Comparison of ENCODE assay signal across 1 cellular context in genomic region chr4:130563891-130564418, GRCh38.
TF ChIP-seq lines count a peak whose summit lies in the region.

No MANE protein-coding gene starts in this region.

TF ChIP-seq in GM23338, 12 proteins besides CTCF, POLR2A, EP300 and RAD21 (continued from another document):
- TF ChIP-seq, protein P1, sequence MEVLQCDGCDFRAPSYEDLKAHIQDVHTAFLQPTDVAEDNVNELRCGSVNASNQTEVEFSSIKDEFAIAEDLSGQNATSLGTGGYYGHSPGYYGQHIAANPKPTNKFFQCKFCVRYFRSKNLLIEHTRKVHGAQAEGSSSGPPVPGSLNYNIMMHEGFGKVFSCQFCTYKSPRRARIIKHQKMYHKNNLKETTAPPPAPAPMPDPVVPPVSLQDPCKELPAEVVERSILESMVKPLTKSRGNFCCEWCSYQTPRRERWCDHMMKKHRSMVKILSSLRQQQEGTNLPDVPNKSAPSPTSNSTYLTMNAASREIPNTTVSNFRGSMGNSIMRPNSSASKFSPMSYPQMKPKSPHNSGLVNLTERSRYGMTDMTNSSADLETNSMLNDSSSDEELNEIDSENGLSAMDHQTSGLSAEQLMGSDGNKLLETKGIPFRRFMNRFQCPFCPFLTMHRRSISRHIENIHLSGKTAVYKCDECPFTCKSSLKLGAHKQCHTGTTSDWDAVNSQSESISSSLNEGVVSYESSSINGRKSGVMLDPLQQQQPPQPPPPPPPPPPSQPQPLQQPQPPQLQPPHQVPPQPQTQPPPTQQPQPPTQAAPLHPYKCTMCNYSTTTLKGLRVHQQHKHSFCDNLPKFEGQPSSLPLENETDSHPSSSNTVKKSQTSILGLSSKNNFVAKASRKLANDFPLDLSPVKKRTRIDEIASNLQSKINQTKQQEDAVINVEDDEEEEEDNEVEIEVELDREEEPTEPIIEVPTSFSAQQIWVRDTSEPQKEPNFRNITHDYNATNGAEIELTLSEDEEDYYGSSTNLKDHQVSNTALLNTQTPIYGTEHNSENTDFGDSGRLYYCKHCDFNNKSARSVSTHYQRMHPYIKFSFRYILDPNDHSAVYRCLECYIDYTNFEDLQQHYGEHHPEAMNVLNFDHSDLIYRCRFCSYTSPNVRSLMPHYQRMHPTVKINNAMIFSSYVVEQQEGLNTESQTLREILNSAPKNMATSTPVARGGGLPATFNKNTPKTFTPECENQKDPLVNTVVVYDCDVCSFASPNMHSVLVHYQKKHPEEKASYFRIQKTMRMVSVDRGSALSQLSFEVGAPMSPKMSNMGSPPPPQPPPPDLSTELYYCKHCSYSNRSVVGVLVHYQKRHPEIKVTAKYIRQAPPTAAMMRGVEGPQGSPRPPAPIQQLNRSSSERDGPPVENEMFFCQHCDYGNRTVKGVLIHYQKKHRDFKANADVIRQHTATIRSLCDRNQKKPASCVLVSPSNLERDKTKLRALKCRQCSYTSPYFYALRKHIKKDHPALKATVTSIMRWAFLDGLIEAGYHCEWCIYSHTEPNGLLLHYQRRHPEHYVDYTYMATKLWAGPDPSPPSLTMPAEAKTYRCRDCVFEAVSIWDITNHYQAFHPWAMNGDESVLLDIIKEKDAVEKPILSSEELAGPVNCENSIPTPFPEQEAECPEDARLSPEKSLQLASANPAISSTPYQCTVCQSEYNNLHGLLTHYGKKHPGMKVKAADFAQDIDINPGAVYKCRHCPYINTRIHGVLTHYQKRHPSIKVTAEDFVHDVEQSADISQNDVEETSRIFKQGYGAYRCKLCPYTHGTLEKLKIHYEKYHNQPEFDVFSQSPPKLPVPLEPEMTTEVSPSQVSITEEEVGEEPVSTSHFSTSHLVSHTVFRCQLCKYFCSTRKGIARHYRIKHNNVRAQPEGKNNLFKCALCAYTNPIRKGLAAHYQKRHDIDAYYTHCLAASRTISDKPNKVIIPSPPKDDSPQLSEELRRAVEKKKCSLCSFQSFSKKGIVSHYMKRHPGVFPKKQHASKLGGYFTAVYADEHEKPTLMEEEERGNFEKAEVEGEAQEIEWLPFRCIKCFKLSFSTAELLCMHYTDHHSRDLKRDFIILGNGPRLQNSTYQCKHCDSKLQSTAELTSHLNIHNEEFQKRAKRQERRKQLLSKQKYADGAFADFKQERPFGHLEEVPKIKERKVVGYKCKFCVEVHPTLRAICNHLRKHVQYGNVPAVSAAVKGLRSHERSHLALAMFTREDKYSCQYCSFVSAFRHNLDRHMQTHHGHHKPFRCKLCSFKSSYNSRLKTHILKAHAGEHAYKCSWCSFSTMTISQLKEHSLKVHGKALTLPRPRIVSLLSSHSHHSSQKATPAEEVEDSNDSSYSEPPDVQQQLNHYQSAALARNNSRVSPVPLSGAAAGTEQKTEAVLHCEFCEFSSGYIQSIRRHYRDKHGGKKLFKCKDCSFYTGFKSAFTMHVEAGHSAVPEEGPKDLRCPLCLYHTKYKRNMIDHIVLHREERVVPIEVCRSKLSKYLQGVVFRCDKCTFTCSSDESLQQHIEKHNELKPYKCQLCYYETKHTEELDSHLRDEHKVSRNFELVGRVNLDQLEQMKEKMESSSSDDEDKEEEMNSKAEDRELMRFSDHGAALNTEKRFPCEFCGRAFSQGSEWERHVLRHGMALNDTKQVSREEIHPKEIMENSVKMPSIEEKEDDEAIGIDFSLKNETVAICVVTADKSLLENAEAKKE (CRISPR knock-in tag; IDR thresholded peaks at IDR 0.05): no peak
- no peak for TF ChIP-seq STAT1 (IDR thresholded peaks at IDR 0.05; ENCODE audit: unreplicated experiment)
- TF ChIP-seq, protein P2, sequence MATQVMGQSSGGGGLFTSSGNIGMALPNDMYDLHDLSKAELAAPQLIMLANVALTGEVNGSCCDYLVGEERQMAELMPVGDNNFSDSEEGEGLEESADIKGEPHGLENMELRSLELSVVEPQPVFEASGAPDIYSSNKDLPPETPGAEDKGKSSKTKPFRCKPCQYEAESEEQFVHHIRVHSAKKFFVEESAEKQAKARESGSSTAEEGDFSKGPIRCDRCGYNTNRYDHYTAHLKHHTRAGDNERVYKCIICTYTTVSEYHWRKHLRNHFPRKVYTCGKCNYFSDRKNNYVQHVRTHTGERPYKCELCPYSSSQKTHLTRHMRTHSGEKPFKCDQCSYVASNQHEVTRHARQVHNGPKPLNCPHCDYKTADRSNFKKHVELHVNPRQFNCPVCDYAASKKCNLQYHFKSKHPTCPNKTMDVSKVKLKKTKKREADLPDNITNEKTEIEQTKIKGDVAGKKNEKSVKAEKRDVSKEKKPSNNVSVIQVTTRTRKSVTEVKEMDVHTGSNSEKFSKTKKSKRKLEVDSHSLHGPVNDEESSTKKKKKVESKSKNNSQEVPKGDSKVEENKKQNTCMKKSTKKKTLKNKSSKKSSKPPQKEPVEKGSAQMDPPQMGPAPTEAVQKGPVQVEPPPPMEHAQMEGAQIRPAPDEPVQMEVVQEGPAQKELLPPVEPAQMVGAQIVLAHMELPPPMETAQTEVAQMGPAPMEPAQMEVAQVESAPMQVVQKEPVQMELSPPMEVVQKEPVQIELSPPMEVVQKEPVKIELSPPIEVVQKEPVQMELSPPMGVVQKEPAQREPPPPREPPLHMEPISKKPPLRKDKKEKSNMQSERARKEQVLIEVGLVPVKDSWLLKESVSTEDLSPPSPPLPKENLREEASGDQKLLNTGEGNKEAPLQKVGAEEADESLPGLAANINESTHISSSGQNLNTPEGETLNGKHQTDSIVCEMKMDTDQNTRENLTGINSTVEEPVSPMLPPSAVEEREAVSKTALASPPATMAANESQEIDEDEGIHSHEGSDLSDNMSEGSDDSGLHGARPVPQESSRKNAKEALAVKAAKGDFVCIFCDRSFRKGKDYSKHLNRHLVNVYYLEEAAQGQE (IDR thresholded peaks at IDR 0.05; ENCODE audit: unreplicated experiment): no peak
- TF ChIP-seq EZH2 (IDR thresholded peaks at IDR 0.05; ENCODE audit: low read depth, unreplicated experiment): no peak
- no peak for TF ChIP-seq CREB1 (CRISPR knock-in tag; IDR thresholded peaks at IDR 0.05; ENCODE audit: low read depth)
- TF ChIP-seq ZNF331 (CRISPR knock-in tag; IDR thresholded peaks at IDR 0.05; ENCODE audit: low read depth): no peak
- TF ChIP-seq POLR2AphosphoS5 (IDR thresholded peaks at IDR 0.05; ENCODE audit: low read depth): no peak
